In the genomic region with DNA sequence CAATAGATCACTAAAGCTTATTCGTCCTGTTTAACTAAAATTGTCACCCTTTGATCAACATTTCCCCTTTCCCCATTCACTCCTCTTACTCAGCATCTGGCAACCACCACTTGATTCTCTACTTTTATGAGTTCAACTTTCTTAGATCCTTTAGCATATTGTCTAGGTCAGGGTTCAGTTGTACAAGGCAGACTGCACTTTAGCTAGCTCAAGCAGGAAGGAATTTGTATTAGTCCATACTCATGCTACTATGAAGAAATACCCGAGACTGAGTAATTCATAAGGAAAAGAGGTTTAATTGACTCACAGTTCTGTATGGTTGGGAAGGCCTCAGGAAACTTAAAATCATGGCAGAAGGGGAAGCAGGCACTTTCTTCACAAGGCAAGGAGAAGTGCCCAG, we compare ENCODE assay signal across 29 cellular contexts. TPM values are rescaled to one million over a fixed set of nuclear protein-coding genes. Genes with fewer than 3 reads are reported as not detected.
DNase-seq lines count a peak whose midpoint lies in the region; ATAC-seq, FAIRE-seq and TF ChIP-seq lines count a peak whose summit lies in the region.
"Had no signal": no experiment of that assay in that cellular context is flagged by ENCODE, and none has a peak within 500 bp of the region (broad histone marks: within the 10 kb centered on the region; RNA-seq: fewer than 3 reads in every experiment).

No MANE protein-coding gene starts in this region.

- H3K36me3 ChIP-seq in naive thymus-derived CD4-positive, alpha-beta T cell (ENCODE audit: control insufficient read depth in 2 of 3, insufficient read depth in 3 of 3, low read length in 3 of 3) = no peaks in the 10 kb centered on the region
- no peaks in the 10 kb centered on the region for H3K36me3 ChIP-seq in pancreas
- no peaks in the 10 kb centered on the region for H3K36me3 ChIP-seq in CD8-positive, alpha-beta memory T cell (ENCODE audit: insufficient read depth, low read length)
- H3K36me3 ChIP-seq: gastrocnemius medialis, right lobe of liver, vagina had no signal

- no peaks in the 10 kb centered on the region for H3K27me3 ChIP-seq in naive thymus-derived CD4-positive, alpha-beta T cell (ENCODE audit: control insufficient read depth in 2 of 2, insufficient read depth in 2 of 2, low read length in 2 of 2)
- peaks cover 0 to 19% (median 0%) of the 10 kb centered on the region in 4 donors for H3K27me3 ChIP-seq in pancreas
- H3K27me3 ChIP-seq in CD8-positive, alpha-beta memory T cell (ENCODE audit: insufficient read depth, low read length, poor library complexity, severe bottlenecking) = no peaks in the 10 kb centered on the region
- H3K27me3 ChIP-seq: gastrocnemius medialis, vagina had no signal

- H3K36me3 Mint-ChIP-seq in naive thymus-derived CD4-positive, alpha-beta T cell = no peaks in the 10 kb centered on the region
- no peaks in the 10 kb centered on the region for H3K36me3 Mint-ChIP-seq in CD8-positive, alpha-beta memory T cell
- H3K36me3 Mint-ChIP-seq: CD4-positive, CD25-positive, alpha-beta regulatory T cell had no signal

- TF ChIP-seq CTCF in epithelial cell of esophagus (IDR thresholded peaks at IDR 0.05; ENCODE audit: insufficient read depth, low read depth, low read length, missing control alignments) (no peak), pancreas (IDR thresholded peaks at IDR 0.05) (no peak)

- H3K27ac ChIP-seq in naive thymus-derived CD4-positive, alpha-beta T cell (ENCODE audit: low read depth, low read length) = no peak overlapping the region
- H3K27ac ChIP-seq in pancreas = no peak overlapping the region
- H3K27ac ChIP-seq in CD8-positive, alpha-beta memory T cell (ENCODE audit: low read depth, low read length) = no peak overlapping the region
- H3K27ac ChIP-seq: gastrocnemius medialis, right lobe of liver, RWPE1, SK-N-MC, vagina, VCaP had no signal

- no peaks in the 10 kb centered on the region for H3K9me3 Mint-ChIP-seq in naive thymus-derived CD4-positive, alpha-beta T cell
- peaks cover 0 to 2% (median 0%) of the 10 kb centered on the region in 5 donors for H3K9me3 Mint-ChIP-seq in CD8-positive, alpha-beta memory T cell
- H3K9me3 Mint-ChIP-seq: activated naive CD4-positive, alpha-beta T cell treated with anti-CD3 and anti-CD28 coated beads for 36 hours had no signal

- FAIRE-seq in pancreas (lab: Jason Lieb, UNC) = no peak
- FAIRE-seq: islet of Langerhans had no signal

- POLR2A ChIA-PET in naive thymus-derived CD4-positive, alpha-beta T cell (lab: Charles Lee) = no interaction called here
- POLR2A ChIA-PET in CD8-positive, alpha-beta memory T cell (lab: Charles Lee) = no interaction called here

- DNase-seq in EH (ENCODE audit: low read depth) (peak; percentile 39), LHCN-M2 (ENCODE audit: low read depth) (peak; percentile 7), epithelial cell of esophagus (ENCODE audit: low read depth) (peak; percentile 41), NCI-H2171 treated with DMSO at 0.1 percent for 48 hours (lab: John Stamatoyannopoulos, UW) (no peak), pancreas (no peak), KBM-7 (no peak)
- DNase-seq in naive thymus-derived CD4-positive, alpha-beta T cell = no peak
- DNase-seq in CD8-positive, alpha-beta memory T cell = no peak
- DNase-seq: activated CD4-positive, alpha-beta T cell treated with anti-CD3 and anti-CD28 coated beads for 48 hours; activated naive CD4-positive, alpha-beta T cell treated with anti-CD3 and anti-CD28 coated beads for 36 hours; activated T-cell treated with anti-CD3 and anti-CD28 coated beads, Interleukin-2, amount 50 U/mL, for 48 hours; amygdala; CD4-positive, CD25-positive, alpha-beta regulatory T cell; DMS 273 treated with DMSO at 0.1 percent for 48 hours; gastrocnemius medialis; hippocampal formation; NCI-H1694; NCI-H526; nephron progenitor cell; right lobe of liver; stimulated activated naive CD8-positive, alpha-beta T cell treated with anti-CD3 and anti-CD28 coated beads, Interleukin-15, Interleukin-2, amounts not matched to agents 100 U/mL and 50 U/mL, for 24 hours; T-helper 17 cell had no signal

- H3K27me3 Mint-ChIP-seq in naive thymus-derived CD4-positive, alpha-beta T cell = peaks cover 0 to 11% (median 7%) of the 10 kb centered on the region in 5 donors
- H3K27me3 Mint-ChIP-seq in CD8-positive, alpha-beta memory T cell = peaks cover 0 to 4% of the 10 kb centered on the region in 2 donors
- H3K27me3 Mint-ChIP-seq: T-helper 17 cell had no signal

- H3K4me3 ChIP-seq in epithelial cell of esophagus (ENCODE audit: low read length) (no peak overlapping the region), pancreas (no peak overlapping the region)
- no peak overlapping the region for H3K4me3 ChIP-seq in naive thymus-derived CD4-positive, alpha-beta T cell (ENCODE audit: low read length)
- no peak overlapping the region for H3K4me3 ChIP-seq in CD8-positive, alpha-beta memory T cell (ENCODE audit: low read length)
- H3K4me3 ChIP-seq: gastrocnemius medialis, right lobe of liver, SK-N-MC, vagina had no signal

- H3K9me3 ChIP-seq in naive thymus-derived CD4-positive, alpha-beta T cell (ENCODE audit: control insufficient read depth in 2 of 3, low read length in 3 of 3) = no peaks in the 10 kb centered on the region
- H3K9me3 ChIP-seq in pancreas = no peaks in the 10 kb centered on the region
- no peaks in the 10 kb centered on the region for H3K9me3 ChIP-seq in CD8-positive, alpha-beta memory T cell (ENCODE audit: low read length)
- H3K9me3 ChIP-seq: gastrocnemius medialis, right lobe of liver, vagina had no signal

- in situ Hi-C loops in KBM-7 (cut with MboI; ENCODE audit: low pct_unique_long_range_greater_than_20kb, low sequenced_read_pairs) = no loop called here

- no peak overlapping the region for H3K4me3 Mint-ChIP-seq in naive thymus-derived CD4-positive, alpha-beta T cell
- H3K4me3 Mint-ChIP-seq in CD8-positive, alpha-beta memory T cell = no peak overlapping the region
- H3K4me3 Mint-ChIP-seq: activated naive CD4-positive, alpha-beta T cell treated with anti-CD3 and anti-CD28 coated beads for 36 hours; CD4-positive, CD25-positive, alpha-beta regulatory T cell; nephron progenitor cell; T-helper 17 cell had no signal

- peak; percentile 50 for ATAC-seq in naive thymus-derived CD4-positive, alpha-beta T cell
- no peak for ATAC-seq in pancreas
- ATAC-seq: gastrocnemius medialis; right lobe of liver; stimulated activated naive CD8-positive, alpha-beta T cell treated with anti-CD3 and anti-CD28 coated beads, Interleukin-15, Interleukin-2, amounts not matched to agents 100 U/mL and 50 U/mL, for 24 hours; T-helper 17 cell had no signal

- H3K4me1 Mint-ChIP-seq in naive thymus-derived CD4-positive, alpha-beta T cell = peaks cover 0 to 3% (median 0%) of the 10 kb centered on the region in 7 donors
- no peaks in the 10 kb centered on the region for H3K4me1 Mint-ChIP-seq in CD8-positive, alpha-beta memory T cell
- H3K4me1 Mint-ChIP-seq: nephron progenitor cell, T-helper 17 cell had no signal

- H3K4me1 ChIP-seq in naive thymus-derived CD4-positive, alpha-beta T cell (ENCODE audit: control insufficient read depth in 2 of 2, insufficient read depth in 2 of 2, low read length in 2 of 2) = no peaks in the 10 kb centered on the region
- H3K4me1 ChIP-seq in pancreas = no peaks in the 10 kb centered on the region
- H3K4me1 ChIP-seq in CD8-positive, alpha-beta memory T cell (ENCODE audit: insufficient read depth, low read length) = no peaks in the 10 kb centered on the region
- H3K4me1 ChIP-seq: gastrocnemius medialis, right lobe of liver, vagina had no signal

- intact Hi-C loops in naive thymus-derived CD4-positive, alpha-beta T cell (cut with micrococcal nuclease) = no loop called here
- intact Hi-C loops in pancreas (cut with DNase I) = no loop called here

- no peak overlapping the region for H3K27ac Mint-ChIP-seq in naive thymus-derived CD4-positive, alpha-beta T cell
- H3K27ac Mint-ChIP-seq in CD8-positive, alpha-beta memory T cell = no peak overlapping the region
- H3K27ac Mint-ChIP-seq: activated naive CD4-positive, alpha-beta T cell treated with anti-CD3 and anti-CD28 coated beads for 36 hours; CD4-positive, CD25-positive, alpha-beta regulatory T cell; nephron progenitor cell; T-helper 17 cell had no signal

- CTCF ChIA-PET in naive thymus-derived CD4-positive, alpha-beta T cell (lab: Charles Lee) = no interaction called here
- CTCF ChIA-PET in CD8-positive, alpha-beta memory T cell (lab: Charles Lee) = no interaction called here

- WGBS in pancreas, 2 donors = 51 to 66% methylated on average over 2 of the region's 2 CpGs

RNA-seq across cellular contexts. Expression of gene TASL, which starts 44.3 kb away (rescaled TPM):
- total RNA-seq in LHCN-M2 (2014; rRNA removed) = not detected in 2 replicates
- not detected for polyA plus RNA-seq in LHCN-M2 (2012)
- total RNA-seq in naive thymus-derived CD4-positive, alpha-beta T cell = 10 to 100 TPM in 1 of 5 experiments, 1 to 10 TPM in 4; 2.1 to 10.5 (median 4.6) TPM
- polyA plus RNA-seq in naive thymus-derived CD4-positive, alpha-beta T cell = 1 to 10 TPM; 1.8 to 2.6 TPM
- 1 to 10 TPM in 2 of 6 donors, under 1 TPM in 3, not detected in 1; 0.09 to 3.0 (median 0.35) TPM for total RNA-seq in pancreas
- polyA plus RNA-seq in pancreas = under 1 TPM; 0.09 to 0.27 TPM
- 1 to 10 TPM; 1.2 to 1.5 TPM for total RNA-seq in CD8-positive, alpha-beta memory T cell
- 1.2 TPM for polyA plus RNA-seq in CD8-positive, alpha-beta memory T cell
- total RNA-seq: dermis microvascular lymphatic vessel endothelial cell, endothelial cell of umbilical vein had no signal
- polyA plus RNA-seq: endothelial cell of umbilical vein had no signal

Comparison
In these comparisons a context has a peak if more than half of its experiments do, and no peak if none do; other contexts are left out.
1. DNase-seq: peak in EH (single experiment), LHCN-M2 (single experiment) and epithelial cell of esophagus (single experiment); none in naive thymus-derived CD4-positive, alpha-beta T cell (0 of 9), NCI-H2171 treated with DMSO at 0.1 percent for 48 hours (single experiment), pancreas (0 of 6), KBM-7 (single experiment) and CD8-positive, alpha-beta memory T cell (0 of 5).